Comparison of ENCODE assay signal across 12 cellular contexts in the genomic region with DNA sequence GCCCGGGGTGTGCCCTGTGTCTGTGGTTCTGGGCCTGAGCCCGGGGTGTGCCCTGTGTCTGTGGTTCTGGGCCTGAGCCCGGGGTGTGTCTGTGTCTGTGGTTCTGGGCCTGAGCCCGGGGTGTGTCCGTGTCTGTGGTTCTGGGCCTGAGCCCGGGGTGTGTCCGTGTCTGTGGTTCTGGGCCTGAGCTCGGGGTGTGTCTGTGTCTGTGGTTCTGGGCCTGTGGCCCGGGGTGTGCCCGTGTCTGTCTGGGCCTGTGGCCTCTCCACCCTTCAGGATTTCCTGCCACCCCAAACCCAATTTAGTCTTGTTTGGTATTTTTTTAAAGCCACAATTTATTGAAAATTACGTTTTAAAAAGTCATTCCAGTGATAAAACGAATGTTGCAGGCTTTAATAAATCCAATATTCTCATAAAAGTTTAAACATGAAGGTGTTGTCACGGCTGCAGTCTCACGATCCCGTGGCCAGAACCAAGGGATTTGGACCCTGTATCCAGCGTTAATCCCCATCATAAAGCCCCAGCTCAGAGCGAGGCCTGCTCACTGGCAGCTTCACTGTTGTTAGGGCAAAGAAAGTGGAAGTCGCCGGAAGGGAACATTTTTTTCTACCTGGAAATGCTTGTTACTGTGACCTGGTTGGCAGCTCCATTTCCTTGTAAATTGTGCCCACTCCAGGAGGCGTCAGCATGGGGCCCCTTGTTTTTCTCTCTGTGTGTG.
DNase-seq lines count a peak whose midpoint lies in the region; ATAC-seq and TF ChIP-seq lines count a peak whose summit lies in the region.
"Had no signal": no experiment of that assay in that cellular context is flagged by ENCODE, and none has a peak within 500 bp of the region (broad histone marks: within the 10 kb centered on the region; RNA-seq: fewer than 3 reads in every experiment).

No MANE protein-coding gene starts in this region.

- no TSS peak for BruUV-seq in Caco-2 (replicated peaks; lab: Mats Ljungman, UMichigan)

- H3K4me2 ChIP-seq in neural progenitor cell: peak overlapping the region; percentile 50

- peak overlapping the region; percentile 69 for H3K27ac ChIP-seq in neural progenitor cell
- H3K27ac ChIP-seq: esophagus muscularis mucosa, transverse colon, VCaP had no signal

- peaks cover 73% of the 10 kb centered on the region for H3K36me3 Mint-ChIP-seq in Caco-2 (ENCODE audit: insufficient read depth, unreplicated experiment)
- H3K36me3 Mint-ChIP-seq in activated CD4-positive, alpha-beta memory T cell treated with anti-CD3 and anti-CD28 coated beads for 36 hours: peaks cover 64% of the 10 kb centered on the region
- H3K36me3 Mint-ChIP-seq in effector memory CD8-positive, alpha-beta T cell (ENCODE audit: insufficient read depth): peaks cover 50% of the 10 kb centered on the region
- H3K36me3 Mint-ChIP-seq in neural progenitor cell: peaks cover 49% of the 10 kb centered on the region

- H2AFZ ChIP-seq in neural progenitor cell (replicated peaks): no peak overlapping the region

- no peak for TF ChIP-seq CTCF in Caco-2 (IDR thresholded peaks at IDR 0.05; ENCODE audit: insufficient read depth in 1 of 2, low read depth in 1 of 2, low read length in 1 of 2, severe bottlenecking in 1 of 2, unreplicated experiment in 1 of 2)
- TF ChIP-seq CTCF in neural progenitor cell (IDR thresholded peaks at IDR 0.05): no peak

- H4K20me1 ChIP-seq in neural progenitor cell (ENCODE audit: low read depth): peaks cover 4% of the 10 kb centered on the region

- H3K9me3 ChIP-seq in Caco-2 (no peaks in the 10 kb centered on the region), neural progenitor cell (ENCODE audit: low read depth) (no peaks in the 10 kb centered on the region)
- H3K9me3 ChIP-seq: esophagus muscularis mucosa, transverse colon had no signal

- H3K27ac Mint-ChIP-seq in Caco-2 (ENCODE audit: unreplicated experiment) (peak overlapping the region; percentile 35), neural progenitor cell (no peak overlapping the region)
- peak overlapping the region; percentile 87 for H3K27ac Mint-ChIP-seq in activated CD4-positive, alpha-beta memory T cell treated with anti-CD3 and anti-CD28 coated beads for 36 hours
- peak overlapping the region; percentile 81 to 89 for H3K27ac Mint-ChIP-seq in effector memory CD8-positive, alpha-beta T cell

- CTCF ChIA-PET in Caco-2 (lab: Charles Lee): no interaction called here
- CTCF ChIA-PET in activated CD4-positive, alpha-beta memory T cell treated with anti-CD3 and anti-CD28 coated beads for 36 hours (lab: Charles Lee): no interaction called here

- no peaks in the 10 kb centered on the region for H3K4me1 ChIP-seq in Caco-2
- peaks cover 13% of the 10 kb centered on the region for H3K4me1 ChIP-seq in neural progenitor cell

- peaks cover 62% of the 10 kb centered on the region for H3K79me2 ChIP-seq in neural progenitor cell (ENCODE audit: low read depth)

- POLR2A ChIA-PET in Caco-2 (lab: Charles Lee): no interaction called here
- POLR2A ChIA-PET in activated CD4-positive, alpha-beta memory T cell treated with anti-CD3 and anti-CD28 coated beads for 36 hours (lab: Charles Lee): no interaction called here

- H3K4me3 Mint-ChIP-seq in Caco-2 (ENCODE audit: unreplicated experiment): no peak overlapping the region
- H3K4me3 Mint-ChIP-seq in activated CD4-positive, alpha-beta memory T cell treated with anti-CD3 and anti-CD28 coated beads for 36 hours: peak overlapping the region; percentile 24
- H3K4me3 Mint-ChIP-seq in effector memory CD8-positive, alpha-beta T cell: peak overlapping the region; percentile 48 to 57
- H3K4me3 Mint-ChIP-seq in neural progenitor cell: no peak overlapping the region

- no peak overlapping the region for H3K4me3 ChIP-seq in Caco-2 (ENCODE audit: low read depth, low read length)
- no peak overlapping the region for H3K4me3 ChIP-seq in neural progenitor cell
- H3K4me3 ChIP-seq: esophagus muscularis mucosa, transverse colon had no signal

- intact Hi-C loops in Caco-2 (cut with micrococcal nuclease; ENCODE audit: unreplicated experiment): no loop called here
- intact Hi-C loops in activated CD4-positive, alpha-beta memory T cell treated with anti-CD3 and anti-CD28 coated beads for 36 hours (cut with micrococcal nuclease): no loop called here

- no peak for DNase-seq in Caco-2
- DNase-seq in activated CD4-positive, alpha-beta memory T cell treated with anti-CD3 and anti-CD28 coated beads for 36 hours: peak; percentile 18
- DNase-seq in effector memory CD8-positive, alpha-beta T cell: peak; percentile 15 to 22 (median 17)
- peak; percentile 43 for DNase-seq in neural progenitor cell (ENCODE audit: low spot score)
- DNase-seq in GOT3 (lab: John Stamatoyannopoulos, UW): no peak
- DNase-seq in UCSD-AML1 (lab: John Stamatoyannopoulos, UW; ENCODE audit: unreplicated experiment): no peak
- DNase-seq: aorta, transverse colon had no signal

- peak; percentile 77 for ATAC-seq in effector memory CD8-positive, alpha-beta T cell (replicated peaks)
- ATAC-seq in HG03025 (IDR thresholded peaks at IDR 0.05; ENCODE audit: low FRiP score, unreplicated experiment) (no peak), GM21717 (IDR thresholded peaks at IDR 0.05; ENCODE audit: unreplicated experiment) (no peak)

- H3K9me3 Mint-ChIP-seq in Caco-2 (ENCODE audit: unreplicated experiment): peaks cover 18% of the 10 kb centered on the region
- peaks cover 22% of the 10 kb centered on the region for H3K9me3 Mint-ChIP-seq in activated CD4-positive, alpha-beta memory T cell treated with anti-CD3 and anti-CD28 coated beads for 36 hours
- peaks cover 6 to 12% of the 10 kb centered on the region in 2 donors for H3K9me3 Mint-ChIP-seq in effector memory CD8-positive, alpha-beta T cell
- H3K9me3 Mint-ChIP-seq in neural progenitor cell: peaks cover 22% of the 10 kb centered on the region

- H3K27me3 ChIP-seq in Caco-2 (replicated peaks; ENCODE audit: control insufficient read depth, insufficient read depth, low read length) (no peaks in the 10 kb centered on the region), neural progenitor cell (no peaks in the 10 kb centered on the region)
- H3K27me3 ChIP-seq: esophagus muscularis mucosa, transverse colon had no signal

- H3K27me3 Mint-ChIP-seq in Caco-2 (ENCODE audit: insufficient read depth, unreplicated experiment): no peaks in the 10 kb centered on the region
- no peaks in the 10 kb centered on the region for H3K27me3 Mint-ChIP-seq in activated CD4-positive, alpha-beta memory T cell treated with anti-CD3 and anti-CD28 coated beads for 36 hours
- no peaks in the 10 kb centered on the region for H3K27me3 Mint-ChIP-seq in effector memory CD8-positive, alpha-beta T cell
- H3K27me3 Mint-ChIP-seq in neural progenitor cell (ENCODE audit: insufficient read depth, low read depth): peaks cover 5% of the 10 kb centered on the region

- H3K36me3 ChIP-seq in Caco-2 (ENCODE audit: control insufficient read depth, insufficient read depth, low read length) (peaks cover 4% of the 10 kb centered on the region), neural progenitor cell (no peaks in the 10 kb centered on the region)

- H3K4me1 Mint-ChIP-seq in Caco-2 (ENCODE audit: low read depth, unreplicated experiment): no peaks in the 10 kb centered on the region
- H3K4me1 Mint-ChIP-seq in activated CD4-positive, alpha-beta memory T cell treated with anti-CD3 and anti-CD28 coated beads for 36 hours (ENCODE audit: low read depth): peaks cover 52% of the 10 kb centered on the region
- peaks cover 37 to 63% of the 10 kb centered on the region in 2 donors for H3K4me1 Mint-ChIP-seq in effector memory CD8-positive, alpha-beta T cell (ENCODE audit: low read depth in 2 of 2)
- peaks cover 4% of the 10 kb centered on the region for H3K4me1 Mint-ChIP-seq in neural progenitor cell

- peaks cover 25% of the 10 kb centered on the region for H3F3A ChIP-seq in neural progenitor cell (ENCODE audit: low read depth)

- no peak overlapping the region for H3K9ac ChIP-seq in neural progenitor cell

Comparison
In these comparisons a context has a peak if more than half of its experiments do, and no peak if none do; other contexts are left out.
1. DNase-seq: peak in activated CD4-positive, alpha-beta memory T cell treated with anti-CD3 and anti-CD28 coated beads for 36 hours (single experiment), effector memory CD8-positive, alpha-beta T cell (3 of 3) and neural progenitor cell (single experiment); none in Caco-2 (0 of 2), GOT3 (single experiment) and UCSD-AML1 (single experiment).
2. H3K4me3 Mint-ChIP-seq: peak in activated CD4-positive, alpha-beta memory T cell treated with anti-CD3 and anti-CD28 coated beads for 36 hours (single experiment) and effector memory CD8-positive, alpha-beta T cell (2 of 2); none in Caco-2 (single experiment) and neural progenitor cell (single experiment).